ENCODE assay signal across 16 cellular contexts in the genomic region with DNA sequence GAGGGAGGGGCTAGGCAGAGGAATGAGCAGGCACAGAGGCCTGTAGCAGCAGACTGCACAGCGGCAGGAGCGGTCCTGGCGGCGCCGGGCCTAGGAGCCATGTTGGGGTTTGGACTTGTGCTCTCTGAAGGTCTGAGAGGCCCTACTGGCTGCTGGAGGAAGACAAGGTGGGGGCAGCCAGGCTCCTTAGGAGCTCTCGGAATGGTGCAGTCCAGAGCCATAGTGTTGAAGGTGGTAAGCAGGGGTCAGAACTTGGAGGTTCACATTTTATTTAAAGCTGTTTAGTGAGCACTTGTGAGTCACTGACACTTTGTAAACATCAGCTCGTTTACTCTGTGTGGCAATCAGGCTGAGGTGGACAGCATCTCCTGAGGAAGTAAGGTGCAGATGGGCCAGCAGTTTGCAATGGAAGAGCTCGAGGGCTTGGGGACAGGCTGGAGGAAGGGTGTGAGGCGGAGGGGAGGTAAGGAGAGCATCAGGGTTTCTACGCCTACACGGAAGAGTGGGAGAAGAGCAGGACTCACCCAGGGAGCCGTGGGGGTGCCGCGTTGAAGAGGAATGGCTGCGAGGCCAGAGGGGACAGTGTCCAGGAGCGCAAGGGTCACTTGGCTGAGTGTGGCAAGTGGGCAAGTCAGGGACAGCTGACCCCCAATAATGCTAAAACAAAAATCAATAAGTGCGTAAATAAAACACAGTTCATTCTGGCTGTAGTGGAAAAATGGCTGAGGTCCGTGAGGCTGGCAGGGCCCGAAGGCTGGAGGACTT. TPM values are rescaled to one million over a fixed set of nuclear protein-coding genes. Genes with fewer than 3 reads are reported as not detected.
DNase-seq lines count a peak whose midpoint lies in the region; ATAC-seq, FAIRE-seq and TF ChIP-seq lines count a peak whose summit lies in the region.
"Had no signal": no experiment of that assay in that cellular context is flagged by ENCODE, and none has a peak within 500 bp of the region (broad histone marks: within the 10 kb centered on the region; RNA-seq: fewer than 3 reads in every experiment).

No MANE protein-coding gene starts in this region.

- no peaks in the 10 kb centered on the region for H3K9me3 Mint-ChIP-seq in activated CD8-positive, alpha-beta memory T cell treated with anti-CD3 and anti-CD28 coated beads, Interleukin-2, amount 10 ng/mL, durations not matched to agents 7 days and 5 days (ENCODE audit: low read depth)
- H3K9me3 Mint-ChIP-seq in stimulated activated effector memory CD8-positive, alpha-beta T cell treated with anti-CD3 and anti-CD28 coated beads, Interleukin-12 subunit alpha, Interleukin-12 subunit beta, amount 100 ng/mL, for 72 hours = no peaks in the 10 kb centered on the region
- no peaks in the 10 kb centered on the region for H3K9me3 Mint-ChIP-seq in stimulated activated naive B cell treated with anti-CD40 and anti-IgM and Interleukin-4, amounts not matched to agents 10 μg/mL and 1 μg/mL and 100 μg/mL, for 72 hours
- H3K9me3 Mint-ChIP-seq: activated naive CD4-positive, alpha-beta T cell treated with anti-CD3 and anti-CD28 coated beads, Interleukin-2, amount 50 U/mL, for 72 hours; naive B cell had no signal

- no peak overlapping the region; the same call in 2 of the 3 replicates for H3K27ac ChIP-seq in K562 (ENCODE audit: extremely low read depth, low read depth, low read length)
- H3K27ac ChIP-seq in right lobe of liver = peak overlapping the region in 1 of 3 donors; percentile 55
- H3K27ac ChIP-seq: skin epidermis had no signal

- DNase-seq in activated CD8-positive, alpha-beta memory T cell treated with anti-CD3 and anti-CD28 coated beads for 24 hours = peak; percentile 45
- DNase-seq in activated CD8-positive, alpha-beta memory T cell treated with anti-CD3 and anti-CD28 coated beads, Interleukin-2, amount 10 ng/mL, durations not matched to agents 7 days and 5 days = no peak
- DNase-seq in K562 (ENCODE audit: extremely low read depth in 1 of 4, low spot score in 3 of 4) = no peak
- DNase-seq in right lobe of liver = peak in 2 of 3 donors; percentile 77 to 80
- DNase-seq in stimulated activated effector memory CD8-positive, alpha-beta T cell treated with anti-CD3 and anti-CD28 coated beads, Interleukin-12 subunit alpha, Interleukin-12 subunit beta, amount 100 ng/mL, for 72 hours (ENCODE audit: low spot score in 2 of 2) = peak in 1 of 2 donors; percentile 33
- DNase-seq in GM13976 (ENCODE audit: low spot score) = no peak
- DNase-seq in stimulated activated naive B cell treated with anti-CD40 and anti-IgM and Interleukin-4, amounts not matched to agents 10 μg/mL and 1 μg/mL and 100 μg/mL, for 72 hours = no peak
- no peak for DNase-seq in NCI-H187 treated with DMSO at 0.1 percent for 48 hours (lab: John Stamatoyannopoulos, UW)
- DNase-seq: naive B cell, NCI-H146, NCI-H774, SIG-M5, substantia nigra had no signal

- H3K4me1 Mint-ChIP-seq in activated CD8-positive, alpha-beta memory T cell treated with anti-CD3 and anti-CD28 coated beads, Interleukin-2, amount 10 ng/mL, durations not matched to agents 7 days and 5 days = no peaks in the 10 kb centered on the region
- no peaks in the 10 kb centered on the region for H3K4me1 Mint-ChIP-seq in stimulated activated effector memory CD8-positive, alpha-beta T cell treated with anti-CD3 and anti-CD28 coated beads, Interleukin-12 subunit alpha, Interleukin-12 subunit beta, amount 100 ng/mL, for 72 hours
- H3K4me1 Mint-ChIP-seq in stimulated activated naive B cell treated with anti-CD40 and anti-IgM and Interleukin-4, amounts not matched to agents 10 μg/mL and 1 μg/mL and 100 μg/mL, for 72 hours = no peaks in the 10 kb centered on the region
- H3K4me1 Mint-ChIP-seq: naive B cell had no signal

- TF ChIP-seq CTCF in K562 (IDR thresholded peaks at IDR 0.05 in 2 of 3, conservative IDR thresholded peaks at IDR 0.05 in 1 of 3; ENCODE audit: insufficient read depth in 2 of 3, low read depth in 1 of 3, low read length in 3 of 3) (peak in 1 of 3 experiments; percentile 25; a peak in 1 of 6 replicates), right lobe of liver (IDR thresholded peaks at IDR 0.05) (no peak), GM13976 (IDR thresholded peaks at IDR 0.05; ENCODE audit: borderline replicate concordance, control extremely low read depth, extremely low read depth, insufficient read depth, missing control alignments) (no peak)

- FAIRE-seq in K562 (lab: Jason Lieb, UNC) = no peak
- FAIRE-seq: TTC549 had no signal

- no peak overlapping the region for H3K4me2 ChIP-seq in K562 (ENCODE audit: insufficient read depth, low read length)

- no peak overlapping the region for H3K27ac Mint-ChIP-seq in activated CD8-positive, alpha-beta memory T cell treated with anti-CD3 and anti-CD28 coated beads, Interleukin-2, amount 10 ng/mL, durations not matched to agents 7 days and 5 days
- peak overlapping the region; percentile 85 for H3K27ac Mint-ChIP-seq in stimulated activated effector memory CD8-positive, alpha-beta T cell treated with anti-CD3 and anti-CD28 coated beads, Interleukin-12 subunit alpha, Interleukin-12 subunit beta, amount 100 ng/mL, for 72 hours
- H3K27ac Mint-ChIP-seq in stimulated activated naive B cell treated with anti-CD40 and anti-IgM and Interleukin-4, amounts not matched to agents 10 μg/mL and 1 μg/mL and 100 μg/mL, for 72 hours = no peak overlapping the region

- H3K79me2 ChIP-seq in K562 (ENCODE audit: control insufficient read depth, insufficient read depth, low read length) = no peaks in the 10 kb centered on the region

- peaks cover 0 to 26% of the 10 kb centered on the region in 2 experiments; a peak in 3 of 5 replicates for H3K4me1 ChIP-seq in K562 (replicated peaks in 1 of 2; ENCODE audit: control insufficient read depth in 2 of 2, insufficient read depth in 2 of 2, low read length in 2 of 2)
- peaks cover 0 to 32% (median 14%) of the 10 kb centered on the region in 4 donors for H3K4me1 ChIP-seq in right lobe of liver

- H3K27me3 Mint-ChIP-seq in activated CD8-positive, alpha-beta memory T cell treated with anti-CD3 and anti-CD28 coated beads, Interleukin-2, amount 10 ng/mL, durations not matched to agents 7 days and 5 days = no peaks in the 10 kb centered on the region
- H3K27me3 Mint-ChIP-seq in stimulated activated naive B cell treated with anti-CD40 and anti-IgM and Interleukin-4, amounts not matched to agents 10 μg/mL and 1 μg/mL and 100 μg/mL, for 72 hours = no peaks in the 10 kb centered on the region
- H3K27me3 Mint-ChIP-seq: naive B cell had no signal

- no peak overlapping the region for H3K4me3 Mint-ChIP-seq in activated CD8-positive, alpha-beta memory T cell treated with anti-CD3 and anti-CD28 coated beads, Interleukin-2, amount 10 ng/mL, durations not matched to agents 7 days and 5 days
- no peak overlapping the region for H3K4me3 Mint-ChIP-seq in stimulated activated effector memory CD8-positive, alpha-beta T cell treated with anti-CD3 and anti-CD28 coated beads, Interleukin-12 subunit alpha, Interleukin-12 subunit beta, amount 100 ng/mL, for 72 hours
- H3K4me3 Mint-ChIP-seq in stimulated activated naive B cell treated with anti-CD40 and anti-IgM and Interleukin-4, amounts not matched to agents 10 μg/mL and 1 μg/mL and 100 μg/mL, for 72 hours = no peak overlapping the region

- H2AFZ ChIP-seq in K562 (ENCODE audit: low read depth, low read length) = no peak overlapping the region

- H3K36me3 ChIP-seq in K562 (ENCODE audit: control insufficient read depth, insufficient read depth, low read length) (no peaks in the 10 kb centered on the region), right lobe of liver (no peaks in the 10 kb centered on the region)

- no peaks in the 10 kb centered on the region for H3K9me3 ChIP-seq in K562 (replicated peaks; ENCODE audit: control insufficient read depth, insufficient read depth, low read depth, low read length)
- no peaks in the 10 kb centered on the region for H3K9me3 ChIP-seq in right lobe of liver

- no peak for TF ChIP-seq EP300 in K562 (IDR thresholded peaks at IDR 0.05; ENCODE audit: low read length)

- CTCF ChIA-PET in activated CD8-positive, alpha-beta memory T cell treated with anti-CD3 and anti-CD28 coated beads, Interleukin-2, amount 10 ng/mL, durations not matched to agents 7 days and 5 days (lab: Charles Lee) = no interaction called here
- CTCF ChIA-PET in K562 (lab: Yijun Ruan, JAX; ENCODE audit: low intra/inter-chr PET ratio) = no interaction called here

- TF ChIP-seq RAD21 in K562 (CRISPR knock-in tag; conservative IDR thresholded peaks at IDR 0.05 in 1 of 2, IDR thresholded peaks at IDR 0.05 in 1 of 2) = no peak

- BruUV-seq in K562 (replicated peaks; lab: Mats Ljungman, UMichigan) = no TSS peak

- POLR2A ChIA-PET in K562 (lab: Yijun Ruan, JAX) = interaction anchor here (0.8 to 1.9 kb wide), 5 partner anchors 8 to 405 kb away, joined by 3 to 10 read pairs (median 4); no protein-coding TSS in a partner anchor

- no peaks in the 10 kb centered on the region for H3K36me3 Mint-ChIP-seq in activated CD8-positive, alpha-beta memory T cell treated with anti-CD3 and anti-CD28 coated beads, Interleukin-2, amount 10 ng/mL, durations not matched to agents 7 days and 5 days
- no peaks in the 10 kb centered on the region for H3K36me3 Mint-ChIP-seq in stimulated activated effector memory CD8-positive, alpha-beta T cell treated with anti-CD3 and anti-CD28 coated beads, Interleukin-12 subunit alpha, Interleukin-12 subunit beta, amount 100 ng/mL, for 72 hours
- H3K36me3 Mint-ChIP-seq in stimulated activated naive B cell treated with anti-CD40 and anti-IgM and Interleukin-4, amounts not matched to agents 10 μg/mL and 1 μg/mL and 100 μg/mL, for 72 hours = no peaks in the 10 kb centered on the region
- H3K36me3 Mint-ChIP-seq: activated naive CD4-positive, alpha-beta T cell treated with anti-CD3 and anti-CD28 coated beads, Interleukin-2, amount 50 U/mL, for 72 hours; naive B cell had no signal

- H3K4me3 ChIP-seq in K562 (no peak overlapping the region), right lobe of liver (no peak overlapping the region)
- H3K4me3 ChIP-seq: skin epidermis had no signal

- H3K9me1 ChIP-seq in K562 (ENCODE audit: control insufficient read depth, insufficient read depth, low read length) = no peaks in the 10 kb centered on the region

- 0 out of 2 replicates have a peak, but pooled peaks cover 8% of the 10 kb centered on the region for H4K20me1 ChIP-seq in K562 (replicated peaks; ENCODE audit: control insufficient read depth, insufficient read depth, low read length)

- peak overlapping the region in 1 of 2 experiments; percentile 37; a peak in 2 of 4 replicates for H3K9ac ChIP-seq in K562 (ENCODE audit: insufficient read depth in 1 of 2, low read depth in 2 of 2, low read length in 2 of 2)

- H3K27me3 ChIP-seq in K562 (ENCODE audit: control insufficient read depth in 2 of 2, insufficient read depth in 2 of 2, low read length in 2 of 2) (no peaks in the 10 kb centered on the region), right lobe of liver (no peaks in the 10 kb centered on the region)

- intact Hi-C loops in K562 (cut with micrococcal nuclease) = no loop called here
- intact Hi-C loops in right lobe of liver (cut with DNase I) = no loop called here

- TF ChIP-seq POLR2A in K562 (conservative IDR thresholded peaks at IDR 0.05) (0 out of 2 replicates have a peak, but pooled peaks have one; percentile 19), right lobe of liver (IDR thresholded peaks at IDR 0.05) (no peak)

- WGBS in K562 (ENCODE audit: insufficient coverage, low coverage, missing lambda C conversion rate) = 78% methylated on average over 19 of the region's 19 CpGs
- WGBS in right lobe of liver (ENCODE audit: insufficient coverage, low coverage, low lambda C conversion rate, missing lambda C conversion rate) = 40% methylated on average over 14 of the region's 19 CpGs

- no peak for ATAC-seq in activated CD8-positive, alpha-beta memory T cell treated with anti-CD3 and anti-CD28 coated beads, Interleukin-2, amount 10 ng/mL, durations not matched to agents 7 days and 5 days
- peak; percentile 59 for ATAC-seq in K562
- peak; percentile 77 to 88 (median 82) for ATAC-seq in right lobe of liver
- ATAC-seq in stimulated activated effector memory CD8-positive, alpha-beta T cell treated with anti-CD3 and anti-CD28 coated beads, Interleukin-12 subunit alpha, Interleukin-12 subunit beta, amount 100 ng/mL, for 72 hours = no peak
- ATAC-seq in stimulated activated naive B cell treated with anti-CD40 and anti-IgM and Interleukin-4, amounts not matched to agents 10 μg/mL and 1 μg/mL and 100 μg/mL, for 72 hours (replicated peaks) = no peak
- ATAC-seq: activated naive CD4-positive, alpha-beta T cell treated with anti-CD3 and anti-CD28 coated beads, Interleukin-2, amount 50 U/mL, for 72 hours had no signal

- in situ Hi-C loops in K562 (cut with MboI) = loop anchor here (10.0 kb wide), 2 partner anchors 78 to 182 kb away; no protein-coding TSS in a partner anchor
- in situ Hi-C loops in GM13976 (cut with MboI; ENCODE audit: low sequenced_read_pairs, unreplicated experiment) = no loop called here

RNA-seq across cellular contexts. Expression of gene TMEM191C, which starts 10.0 kb away (rescaled TPM):
- 1 to 10 TPM in 1 of 2 experiments, under 1 TPM in 1; 0.99 to 1.1 TPM for total RNA-seq in activated CD8-positive, alpha-beta memory T cell treated with anti-CD3 and anti-CD28 coated beads, Interleukin-2, amount 10 ng/mL, durations not matched to agents 7 days and 5 days
- 5.4 and 9.0 TPM in 2 replicates for total RNA-seq in K562 (2011; cell fraction: chromatin; rRNA removed; ENCODE audit: low replicate concordance)
- total RNA-seq in K562 (2011; cell fraction: nucleolus; rRNA removed) = 9.5 and 10.3 TPM in 2 replicates
- 7.1 and 8.9 TPM in 2 replicates for total RNA-seq in K562 (2011; cell fraction: nucleoplasm; rRNA removed)
- 3.4 and 4.6 TPM in 2 replicates for total RNA-seq in K562 (2014; rRNA removed)
- 0.41 and 0.84 TPM in 2 replicates for total RNA-seq in K562 (2014; rRNA removed; fragmentation: Illumina TruSeq; extraction: Trizol)
- 1.1 and 1.6 TPM in 2 replicates for total RNA-seq in K562 (2015; rRNA removed; fragmentation: Illumina TruSeq; extraction: Trizol)
- total RNA-seq in K562 (2021) = 5.8 and 7.1 TPM in 2 replicates
- polyA plus RNA-seq in K562 (2011; rRNA removed) = 2.1 and 3.1 TPM in 2 replicates
- polyA plus RNA-seq in K562 (2011; cell fraction: cytosol; rRNA removed) = 5.0 and 11.5 TPM in 2 replicates
- 13.1 and 16.7 TPM in 2 replicates for polyA plus RNA-seq in K562 (2011; cell fraction: nucleus; rRNA removed)
- 5.2 and 9.2 TPM in 2 replicates for polyA plus RNA-seq in K562 (2012)
- polyA plus RNA-seq in K562 (2014; fragmentation: Illumina TruSeq; extraction: Trizol) = 0.82 and 1.1 TPM in 2 replicates
- under 1 TPM; 0.15 to 0.28 TPM for polyA plus RNA-seq in K562 (2014; fragmentation: Nextera tagmentation; extraction: Ambion mirVana)
- polyA plus RNA-seq in K562 (2014; rRNA removed) = 4.0 and 6.5 TPM in 2 replicates
- 0.46 and 0.93 TPM in 2 replicates for polyA minus RNA-seq in K562 (2011; rRNA and poly(A)+ RNA removed)
- 2.4 and 4.9 TPM in 2 replicates for polyA minus RNA-seq in K562 (2011; cell fraction: cytosol; rRNA and poly(A)+ RNA removed)
- polyA minus RNA-seq in K562 (2011; cell fraction: nucleus; rRNA and poly(A)+ RNA removed) = 2.4 and 3.0 TPM in 2 replicates
- 1 to 10 TPM in 1 of 6 experiments, under 1 TPM in 5; 0.12 to 1.4 (median 0.66) TPM for total RNA-seq in right lobe of liver

RNA-seq across cellular contexts. Expression of gene HIC2, which starts 40.0 kb away (rescaled TPM):
- total RNA-seq in activated CD8-positive, alpha-beta memory T cell treated with anti-CD3 and anti-CD28 coated beads, Interleukin-2, amount 10 ng/mL, durations not matched to agents 7 days and 5 days = 1 to 10 TPM; 4.2 to 4.4 TPM
- 56.9 and 123 TPM in 2 replicates for total RNA-seq in K562 (2011; cell fraction: chromatin; rRNA removed; ENCODE audit: low replicate concordance)
- 77.2 and 88.6 TPM in 2 replicates for total RNA-seq in K562 (2011; cell fraction: nucleolus; rRNA removed)
- 64.3 and 67.2 TPM in 2 replicates for total RNA-seq in K562 (2011; cell fraction: nucleoplasm; rRNA removed)
- total RNA-seq in K562 (2014; rRNA removed) (68.3 and 85.5 TPM in 2 replicates), K562 (2014; rRNA removed; fragmentation: Illumina TruSeq; extraction: Trizol) (25.5 and 25.6 TPM in 2 replicates), K562 (2015; rRNA removed; fragmentation: Illumina TruSeq; extraction: Trizol) (51.0 and 51.9 TPM in 2 replicates), K562 (2021) (104 and 117 TPM in 2 replicates), right lobe of liver (1 to 10 TPM in 5 of 6 experiments, under 1 TPM in 1; 0.88 to 1.9 (median 1.4) TPM)
- polyA plus RNA-seq in K562 (2011; rRNA removed) (19.7 and 20.7 TPM in 2 replicates), K562 (2014; fragmentation: Illumina TruSeq; extraction: Trizol) (35.5 and 50.6 TPM in 2 replicates), K562 (2014; fragmentation: Nextera tagmentation; extraction: Ambion mirVana) (1 to 10 TPM; 1.7 to 2.6 TPM), K562 (2014; rRNA removed) (40.8 and 41.4 TPM in 2 replicates)
- polyA plus RNA-seq in K562 (2011; cell fraction: cytosol; rRNA removed) = 25.5 and 39.2 TPM in 2 replicates
- 39.9 and 64.1 TPM in 2 replicates for polyA plus RNA-seq in K562 (2011; cell fraction: nucleus; rRNA removed)
- polyA plus RNA-seq in K562 (2012) = 40.2 and 58.7 TPM in 2 replicates
- polyA minus RNA-seq in K562 (2011; rRNA and poly(A)+ RNA removed) = 20.9 and 37.6 TPM in 2 replicates
- polyA minus RNA-seq in K562 (2011; cell fraction: cytosol; rRNA and poly(A)+ RNA removed) = 47.0 and 61.2 TPM in 2 replicates
- 31.5 and 40.1 TPM in 2 replicates for polyA minus RNA-seq in K562 (2011; cell fraction: nucleus; rRNA and poly(A)+ RNA removed)

Comparison
In these comparisons a context has a peak if more than half of its experiments do, and no peak if none do; other contexts are left out.
1. DNase-seq: peak in activated CD8-positive, alpha-beta memory T cell treated with anti-CD3 and anti-CD28 coated beads for 24 hours (single experiment) and right lobe of liver (2 of 3); none in activated CD8-positive, alpha-beta memory T cell treated with anti-CD3 and anti-CD28 coated beads, Interleukin-2, amount 10 ng/mL, durations not matched to agents 7 days and 5 days (single experiment), K562 (0 of 4), GM13976 (single experiment), stimulated activated naive B cell treated with anti-CD40 and anti-IgM and Interleukin-4, amounts not matched to agents 10 μg/mL and 1 μg/mL and 100 μg/mL, for 72 hours (single experiment) and NCI-H187 treated with DMSO at 0.1 percent for 48 hours (single experiment).
2. ATAC-seq: peak in K562 (single experiment) and right lobe of liver (4 of 4); none in activated CD8-positive, alpha-beta memory T cell treated with anti-CD3 and anti-CD28 coated beads, Interleukin-2, amount 10 ng/mL, durations not matched to agents 7 days and 5 days (single experiment), stimulated activated effector memory CD8-positive, alpha-beta T cell treated with anti-CD3 and anti-CD28 coated beads, Interleukin-12 subunit alpha, Interleukin-12 subunit beta, amount 100 ng/mL, for 72 hours (single experiment) and stimulated activated naive B cell treated with anti-CD40 and anti-IgM and Interleukin-4, amounts not matched to agents 10 μg/mL and 1 μg/mL and 100 μg/mL, for 72 hours (0 of 2).
3. RNA of gene HIC2, which starts 40.0 kb away (total RNA-seq): 25.5 to 123 TPM in K562; 4.2 to 4.4 TPM in activated CD8-positive, alpha-beta memory T cell treated with anti-CD3 and anti-CD28 coated beads, Interleukin-2, amount 10 ng/mL, durations not matched to agents 7 days and 5 days and 0.88 to 1.9 TPM in right lobe of liver; every median in the first group is over 4 times any median in the second.